Comparison of ENCODE assay signal across 11 cellular contexts in the genomic region with DNA sequence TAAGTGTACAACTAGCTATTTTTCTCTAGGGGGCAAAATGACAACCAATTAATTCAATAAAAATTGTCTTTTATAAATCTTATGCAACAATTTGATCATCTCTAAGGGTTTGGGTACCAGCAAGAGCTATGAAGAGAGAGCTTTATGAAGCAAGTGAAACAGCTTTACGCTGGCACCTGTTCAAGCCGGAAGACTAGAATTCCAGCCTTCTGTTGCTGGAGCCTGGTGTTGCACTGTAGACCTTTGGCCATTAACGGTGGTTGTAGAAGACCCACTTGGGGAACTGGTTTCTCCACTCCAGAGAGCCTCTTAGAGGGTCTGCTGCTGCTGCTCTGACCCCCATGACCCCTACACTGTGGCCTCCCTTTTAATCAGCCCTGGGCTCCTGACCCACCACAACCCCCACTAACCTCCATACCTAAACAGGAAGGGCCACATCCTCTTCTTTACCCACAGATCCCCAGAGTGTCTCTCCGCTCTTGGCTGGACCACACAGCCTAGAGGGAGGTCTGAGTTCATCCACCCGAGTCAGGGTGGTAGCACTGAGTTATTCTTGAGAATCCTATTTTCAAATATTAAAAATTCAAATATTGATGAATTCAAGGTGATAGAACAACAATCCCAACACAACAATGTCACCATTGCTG. TPM values are rescaled to one million over a fixed set of nuclear protein-coding genes. Genes with fewer than 3 reads are reported as not detected.
A peak's percentile ranks its signal among the peaks of the same experiment; 100 is the strongest.
DNase-seq lines count a peak whose midpoint lies in the region; ATAC-seq and TF ChIP-seq lines count a peak whose summit lies in the region.
"Had no signal": no experiment of that assay in that cellular context is flagged by ENCODE, and none has a peak within 500 bp of the region (broad histone marks: within the 10 kb centered on the region; RNA-seq: fewer than 3 reads in every experiment).

No MANE protein-coding gene starts in this region.

- peak overlapping the region; percentile 14 for H3K27ac Mint-ChIP-seq in activated CD4-positive, alpha-beta T cell treated with anti-CD3 and anti-CD28 coated beads, Interleukin-2, amount 10 ng/mL, durations not matched to agents 7 days and 5 days
- H3K27ac Mint-ChIP-seq in stimulated activated naive B cell treated with anti-CD40 and anti-IgM and Interleukin-4, amounts not matched to agents 10 μg/mL and 1 μg/mL and 100 μg/mL, for 72 hours, result peak overlapping the region; percentile 11

- H2AFZ ChIP-seq in hepatocyte, result no peak overlapping the region
- H2AFZ ChIP-seq in GM23248, result no peak overlapping the region

- H3K4me1 ChIP-seq in hepatocyte (ENCODE audit: insufficient read depth) (peaks cover 9% of the 10 kb centered on the region), GM23248 (ENCODE audit: insufficient read depth) (no peaks in the 10 kb centered on the region; the same call in 1 of the 2 replicates)
- H3K4me1 ChIP-seq: A549 had no signal

- H4K20me1 ChIP-seq in hepatocyte (ENCODE audit: insufficient read depth, poor library complexity, severe bottlenecking), result no peaks in the 10 kb centered on the region
- no peaks in the 10 kb centered on the region for H4K20me1 ChIP-seq in GM23248 (ENCODE audit: insufficient read depth)

- POLR2A ChIA-PET in activated CD4-positive, alpha-beta T cell treated with anti-CD3 and anti-CD28 coated beads, Interleukin-2, amount 10 ng/mL, durations not matched to agents 7 days and 5 days (lab: Charles Lee), result no interaction called here

- H3K9ac ChIP-seq in GM23248, result no peak overlapping the region

- WGBS in hepatocyte (ENCODE audit: low lambda C conversion rate, missing lambda C conversion rate), result 82% methylated on average over 5 of the region's 5 CpGs
- 80 to 83% methylated on average over 5 of the region's 5 CpGs for WGBS in GM23248 (ENCODE audit: low coverage in 1 of 2, low lambda C conversion rate in 2 of 2, missing lambda C conversion rate in 2 of 2), 2 experiments

- H3K4me3 ChIP-seq in hepatocyte (no peak overlapping the region), GM23248 (no peak overlapping the region)
- H3K4me3 ChIP-seq: A549, thyroid gland had no signal

- no peaks in the 10 kb centered on the region for H3K27me3 ChIP-seq in hepatocyte
- peaks cover 11% of the 10 kb centered on the region for H3K27me3 ChIP-seq in GM23248 (replicated peaks; ENCODE audit: insufficient read depth)
- H3K27me3 ChIP-seq: thyroid gland had no signal

- H3K9me2 ChIP-seq in hepatocyte (replicated peaks; ENCODE audit: insufficient read depth), result no peaks in the 10 kb centered on the region
- H3K9me2 ChIP-seq in GM23248 (ENCODE audit: insufficient read depth), result no peaks in the 10 kb centered on the region

- H3K4me1 Mint-ChIP-seq in activated CD4-positive, alpha-beta T cell treated with anti-CD3 and anti-CD28 coated beads, Interleukin-2, amount 10 ng/mL, durations not matched to agents 7 days and 5 days, result peaks cover 8% of the 10 kb centered on the region
- H3K4me1 Mint-ChIP-seq in stimulated activated naive B cell treated with anti-CD40 and anti-IgM and Interleukin-4, amounts not matched to agents 10 μg/mL and 1 μg/mL and 100 μg/mL, for 72 hours, result peaks cover 19% of the 10 kb centered on the region in 2 donors

- H3F3A ChIP-seq in GM23248 (ENCODE audit: insufficient read depth), result no peaks in the 10 kb centered on the region

- in situ Hi-C loops in GM23248 (cut with MboI), result loop anchor here (5.0 to 25.0 kb wide), 2 partner anchors 182 to 467 kb away; no protein-coding TSS in a partner anchor

- CTCF ChIA-PET in activated CD4-positive, alpha-beta T cell treated with anti-CD3 and anti-CD28 coated beads, Interleukin-2, amount 10 ng/mL, durations not matched to agents 7 days and 5 days (lab: Charles Lee), result no interaction called here

- TF ChIP-seq CTCF in hepatocyte (IDR thresholded peaks at IDR 0.05; ENCODE audit: poor library complexity), result no peak

- H3K9me3 Mint-ChIP-seq in activated CD4-positive, alpha-beta T cell treated with anti-CD3 and anti-CD28 coated beads, Interleukin-2, amount 10 ng/mL, durations not matched to agents 7 days and 5 days, result no peaks in the 10 kb centered on the region
- peaks cover 0 to 1% of the 10 kb centered on the region in 2 donors for H3K9me3 Mint-ChIP-seq in stimulated activated naive B cell treated with anti-CD40 and anti-IgM and Interleukin-4, amounts not matched to agents 10 μg/mL and 1 μg/mL and 100 μg/mL, for 72 hours

- H3K9me3 ChIP-seq in hepatocyte (ENCODE audit: low read depth) (no peaks in the 10 kb centered on the region), GM23248 (ENCODE audit: low read depth) (no peaks in the 10 kb centered on the region)
- H3K9me3 ChIP-seq: A549, thyroid gland had no signal

- H3K4me2 ChIP-seq in hepatocyte (no peak overlapping the region), GM23248 (ENCODE audit: unreplicated experiment) (no peak overlapping the region)
- H3K4me2 ChIP-seq: A549 had no signal

- ATAC-seq in HG02588 (IDR thresholded peaks at IDR 0.05; ENCODE audit: unreplicated experiment) (peak; percentile 65), HG03159 (IDR thresholded peaks at IDR 0.05; ENCODE audit: unreplicated experiment) (peak; percentile 86)
- peak; percentile 82 to 84 for ATAC-seq in stimulated activated naive B cell treated with anti-CD40 and anti-IgM and Interleukin-4, amounts not matched to agents 10 μg/mL and 1 μg/mL and 100 μg/mL, for 72 hours (replicated peaks)
- ATAC-seq: A549 had no signal

- peaks cover 2% of the 10 kb centered on the region for H3K27me3 Mint-ChIP-seq in activated CD4-positive, alpha-beta T cell treated with anti-CD3 and anti-CD28 coated beads, Interleukin-2, amount 10 ng/mL, durations not matched to agents 7 days and 5 days
- H3K27me3 Mint-ChIP-seq in stimulated activated naive B cell treated with anti-CD40 and anti-IgM and Interleukin-4, amounts not matched to agents 10 μg/mL and 1 μg/mL and 100 μg/mL, for 72 hours, result peaks cover 6 to 13% of the 10 kb centered on the region in 2 donors

- no peak for DNase-seq in activated CD4-positive, alpha-beta T cell treated with anti-CD3 and anti-CD28 coated beads, Interleukin-2, amount 10 ng/mL, durations not matched to agents 7 days and 5 days
- no peak for DNase-seq in activated CD4-positive, alpha-beta T cell treated with anti-CD3 and anti-CD28 coated beads, Interleukin-2, amount 50 U/mL, for 4 hours
- DNase-seq in stimulated activated naive B cell treated with anti-CD40 and anti-IgM and Interleukin-4, amounts not matched to agents 10 μg/mL and 1 μg/mL and 100 μg/mL, for 72 hours, result peak; percentile 28
- DNase-seq in hepatocyte (ENCODE audit: low spot score) (no peak), GM23248 (no peak), NCI-H2196 (lab: John Stamatoyannopoulos, UW; ENCODE audit: unreplicated experiment) (no peak)
- DNase-seq: naive thymus-derived CD4-positive, alpha-beta T cell; thyroid gland had no signal

- H3K36me3 Mint-ChIP-seq in activated CD4-positive, alpha-beta T cell treated with anti-CD3 and anti-CD28 coated beads, Interleukin-2, amount 10 ng/mL, durations not matched to agents 7 days and 5 days (ENCODE audit: low read depth), result no peaks in the 10 kb centered on the region
- H3K36me3 Mint-ChIP-seq in stimulated activated naive B cell treated with anti-CD40 and anti-IgM and Interleukin-4, amounts not matched to agents 10 μg/mL and 1 μg/mL and 100 μg/mL, for 72 hours, result no peaks in the 10 kb centered on the region
- H3K36me3 Mint-ChIP-seq: naive thymus-derived CD4-positive, alpha-beta T cell had no signal

- no peaks in the 10 kb centered on the region for H3K36me3 ChIP-seq in hepatocyte (replicated peaks; ENCODE audit: insufficient read depth, low read depth)
- H3K36me3 ChIP-seq in GM23248 (ENCODE audit: low read depth), result no peaks in the 10 kb centered on the region
- H3K36me3 ChIP-seq: thyroid gland had no signal

- H3K79me2 ChIP-seq in hepatocyte (no peaks in the 10 kb centered on the region), GM23248 (ENCODE audit: insufficient read depth) (no peaks in the 10 kb centered on the region)

- no peak overlapping the region for H3K4me3 Mint-ChIP-seq in activated CD4-positive, alpha-beta T cell treated with anti-CD3 and anti-CD28 coated beads, Interleukin-2, amount 10 ng/mL, durations not matched to agents 7 days and 5 days
- H3K4me3 Mint-ChIP-seq in stimulated activated naive B cell treated with anti-CD40 and anti-IgM and Interleukin-4, amounts not matched to agents 10 μg/mL and 1 μg/mL and 100 μg/mL, for 72 hours, result no peak overlapping the region
- H3K4me3 Mint-ChIP-seq: naive thymus-derived CD4-positive, alpha-beta T cell had no signal

- H3K27ac ChIP-seq in hepatocyte, result no peak overlapping the region
- H3K27ac ChIP-seq in GM23248, result no peak overlapping the region
- H3K27ac ChIP-seq: A549, thyroid gland had no signal

RNA-seq across cellular contexts. Expression of a gene that starts 54.6 kb away (rescaled TPM):
- 1 to 10 TPM in 1 of 2 experiments, under 1 TPM in 1; 0.72 to 1.1 TPM for total RNA-seq in activated CD4-positive, alpha-beta T cell treated with anti-CD3 and anti-CD28 coated beads, Interleukin-2, amount 10 ng/mL, durations not matched to agents 7 days and 5 days
- 20.9 and 22.7 TPM in 2 replicates for total RNA-seq in hepatocyte
- polyA plus RNA-seq in hepatocyte (3.4 and 5.0 TPM in 2 replicates), GM23248 (2016; fragmentation: Nextera tagmentation; extraction: Ambion mirVana) (0.14 TPM in 1 of 2 replicates, not detected in the other)
- total RNA-seq in GM23248 (2014; rRNA removed; shearing (Covaris generic)), result not detected in 2 replicates
- polyA plus RNA-seq: naive thymus-derived CD4-positive, alpha-beta T cell had no signal

Comparison
In these comparisons a context has a peak if more than half of its experiments do, and no peak if none do; other contexts are left out.
1. RNA of a gene that starts 54.6 kb away (total RNA-seq): 20.9 to 22.7 TPM in hepatocyte; 0.72 to 1.1 TPM in activated CD4-positive, alpha-beta T cell treated with anti-CD3 and anti-CD28 coated beads, Interleukin-2, amount 10 ng/mL, durations not matched to agents 7 days and 5 days and not detected in GM23248; every median in the first group is over 10 times any median in the second.
2. Peak in every context shown above with its lines, with median percentiles within 50 percentile points of each other: ATAC-seq.